In genomic region chr19:10748924-10749434, GRCh38 we compare ENCODE assay signal across 1 cellular context.
A peak's percentile ranks its signal among the peaks of the same experiment; 100 is the strongest.
TF ChIP-seq lines count a peak whose summit lies in the region.

No MANE protein-coding gene starts in this region.

TF ChIP-seq in HepG2, 621 proteins besides CTCF, POLR2A, EP300 and RAD21 (continued from another document and continues in another):
- no peak for TF ChIP-seq HES4 (CRISPR knock-in tag; IDR thresholded peaks at IDR 0.05; ENCODE audit: borderline replicate concordance)
- peak; percentile 22; the same call in 1 of the 2 replicates for TF ChIP-seq IRF9 (CRISPR knock-in tag; IDR thresholded peaks at IDR 0.05; ENCODE audit: borderline replicate concordance)
- TF ChIP-seq TAF1 (CRISPR knock-in tag; IDR thresholded peaks at IDR 0.05), result no peak
- TF ChIP-seq RARA (CRISPR knock-in tag; IDR thresholded peaks at IDR 0.05), result peak; percentile 80
- TF ChIP-seq HOXA3 (CRISPR knock-in tag; IDR thresholded peaks at IDR 0.05), result peak; percentile 76
- peak; percentile 65; the same call in 1 of the 2 replicates for TF ChIP-seq GMEB1 (CRISPR knock-in tag; IDR thresholded peaks at IDR 0.05; ENCODE audit: borderline replicate concordance)
- TF ChIP-seq ZBTB25 (CRISPR knock-in tag; IDR thresholded peaks at IDR 0.05), result no peak
- no peak for TF ChIP-seq HOXA7 (CRISPR knock-in tag; IDR thresholded peaks at IDR 0.05)
- peak; percentile 57; the same call in 1 of the 2 replicates for TF ChIP-seq GATAD2A (CRISPR knock-in tag; IDR thresholded peaks at IDR 0.05)
- TF ChIP-seq DMAP1 (CRISPR knock-in tag; IDR thresholded peaks at IDR 0.05), result peak; percentile 56; the same call in 1 of the 2 replicates
- peak; percentile 30; the same call in 1 of the 2 replicates for TF ChIP-seq SPEN (CRISPR knock-in tag; IDR thresholded peaks at IDR 0.05; ENCODE audit: low read depth)
- TF ChIP-seq CSRNP1 (CRISPR knock-in tag; IDR thresholded peaks at IDR 0.05), result 0 out of 2 replicates have a peak, but pooled peaks have one; percentile 76
- TF ChIP-seq TEF (CRISPR knock-in tag; IDR thresholded peaks at IDR 0.05), result no peak
- peak; percentile 96 for TF ChIP-seq PHF21A (CRISPR knock-in tag; IDR thresholded peaks at IDR 0.05)
- peak; percentile 31; the same call in 1 of the 2 replicates for TF ChIP-seq SP4 (CRISPR knock-in tag; IDR thresholded peaks at IDR 0.05)
- no peak for TF ChIP-seq STAT5B (CRISPR knock-in tag; IDR thresholded peaks at IDR 0.05)
- 0 out of 2 replicates have a peak, but pooled peaks have one; percentile 24 for TF ChIP-seq ZNF124 (CRISPR knock-in tag; IDR thresholded peaks at IDR 0.05)
- TF ChIP-seq POLR2AphosphoS5 (IDR thresholded peaks at IDR 0.05; ENCODE audit: low read depth, low read length), result 0 out of 2 replicates have a peak, but pooled peaks have one; percentile 18
- no peak; the same call in 1 of the 2 replicates for TF ChIP-seq MTERF4 (CRISPR knock-in tag; IDR thresholded peaks at IDR 0.05)
- peak; percentile 30; the same call in 1 of the 2 replicates for TF ChIP-seq THAP11 (CRISPR knock-in tag; IDR thresholded peaks at IDR 0.05)
- TF ChIP-seq NAIF1 (CRISPR knock-in tag; IDR thresholded peaks at IDR 0.05; ENCODE audit: borderline replicate concordance), result peak; percentile 75; the same call in 1 of the 2 replicates
- TF ChIP-seq LCORL (IDR thresholded peaks at IDR 0.05), result no peak
- TF ChIP-seq LCORL (CRISPR knock-in tag; IDR thresholded peaks at IDR 0.05), result peak; percentile 97
- 0 out of 2 replicates have a peak, but pooled peaks have one; percentile 50 for TF ChIP-seq NKX3-1 (CRISPR knock-in tag; IDR thresholded peaks at IDR 0.05)
- no peak; the same call in 1 of the 2 replicates for TF ChIP-seq ZBTB33 (CRISPR knock-in tag; IDR thresholded peaks at IDR 0.05)
- TF ChIP-seq ZNF552 (CRISPR knock-in tag; IDR thresholded peaks at IDR 0.05; ENCODE audit: borderline replicate concordance), result no peak
- TF ChIP-seq PATZ1 (CRISPR knock-in tag; IDR thresholded peaks at IDR 0.05), result peak; percentile 75
- peak; percentile 52; the same call in 1 of the 2 replicates for TF ChIP-seq STAT6 (CRISPR knock-in tag; IDR thresholded peaks at IDR 0.05; ENCODE audit: borderline replicate concordance)
- no peak for TF ChIP-seq ZNF33B (CRISPR knock-in tag; IDR thresholded peaks at IDR 0.05)
- TF ChIP-seq ZNF644 (CRISPR knock-in tag; IDR thresholded peaks at IDR 0.05; ENCODE audit: low read depth), result peak; percentile 35; the same call in 1 of the 2 replicates
- TF ChIP-seq ZNF710 (CRISPR knock-in tag; IDR thresholded peaks at IDR 0.05; ENCODE audit: borderline replicate concordance), result no peak
- peak; percentile 51; the same call in 1 of the 2 replicates for TF ChIP-seq ZNF770 (CRISPR knock-in tag; IDR thresholded peaks at IDR 0.05)
- TF ChIP-seq TCF7 (IDR thresholded peaks at IDR 0.05; ENCODE audit: low read depth), result peak; percentile 46; the same call in 1 of the 2 replicates
- TF ChIP-seq WIZ (CRISPR knock-in tag; IDR thresholded peaks at IDR 0.05), result no peak
- peak; percentile 69; the same call in 1 of the 3 replicates for TF ChIP-seq MXI1 (IDR thresholded peaks at IDR 0.05; ENCODE audit: borderline replicate concordance, low read depth, low read length)
- no peak for TF ChIP-seq ZNF274 (CRISPR knock-in tag; IDR thresholded peaks at IDR 0.05)
- peak; percentile 70; the same call in 1 of the 2 replicates for TF ChIP-seq NFE2 (CRISPR knock-in tag; IDR thresholded peaks at IDR 0.05)
- peak; percentile 56; the same call in 1 of the 2 replicates for TF ChIP-seq CREM (IDR thresholded peaks at IDR 0.05)
- no peak for TF ChIP-seq CREM (CRISPR knock-in tag; IDR thresholded peaks at IDR 0.05)
- TF ChIP-seq YEATS4 (CRISPR knock-in tag; IDR thresholded peaks at IDR 0.05; ENCODE audit: borderline replicate concordance), result peak; percentile 82
